Comparison of ENCODE assay signal across 17 cellular contexts in genomic region chr4:24722026-24722568, GRCh38.
DNase-seq lines count a peak whose midpoint lies in the region; TF ChIP-seq lines count a peak whose summit lies in the region.
"Had no signal": no experiment of that assay in that cellular context is flagged by ENCODE, and none has a peak within 500 bp of the region (broad histone marks: within the 10 kb centered on the region; RNA-seq: fewer than 3 reads in every experiment).

No MANE protein-coding gene starts in this region.

- no peak overlapping the region for H3K27ac Mint-ChIP-seq in endodermal cell

- no peak overlapping the region for H3K9ac ChIP-seq in endodermal cell (ENCODE audit: extremely low read depth, low read length, poor library complexity, severe bottlenecking)
- H3K9ac ChIP-seq: KMS-11 had no signal

- H3K36me3 ChIP-seq in endodermal cell (ENCODE audit: control insufficient read depth, insufficient read depth, low read length): no peaks in the 10 kb centered on the region

- H3K4me3 Mint-ChIP-seq in endodermal cell: no peak overlapping the region

- 92% methylated on average over 4 of the region's 4 CpGs; no CpG with 5 or more reads in 1 of the 2 experiments for WGBS in endodermal cell (ENCODE audit: insufficient coverage in 1 of 2, insufficient read length in 1 of 2), 2 experiments

- H3K27me3 Mint-ChIP-seq in endodermal cell (ENCODE audit: insufficient read depth): peaks cover 67% of the 10 kb centered on the region

- H3K4me1 ChIP-seq in endodermal cell (ENCODE audit: control insufficient read depth, insufficient read depth, low read length): no peaks in the 10 kb centered on the region

- H3K27me3 ChIP-seq in endodermal cell (ENCODE audit: control insufficient read depth, insufficient read depth, low read length, poor library complexity, severe bottlenecking): no peaks in the 10 kb centered on the region

- no peaks in the 10 kb centered on the region for H3K36me3 Mint-ChIP-seq in endodermal cell (ENCODE audit: low read depth)

- H3K4me3 ChIP-seq in GM12865 (ENCODE audit: low read depth, low read length) (no peak overlapping the region), endodermal cell (ENCODE audit: low read length) (no peak overlapping the region)
- H3K4me3 ChIP-seq: PC-9 had no signal

- H3K27ac ChIP-seq in endodermal cell (ENCODE audit: low read depth, low read length): no peak overlapping the region
- H3K27ac ChIP-seq: KMS-11, PC-9 had no signal

- no peaks in the 10 kb centered on the region for H3K9me3 Mint-ChIP-seq in endodermal cell

- DNase-seq in EH (ENCODE audit: low read depth) (peak; percentile 10), GM12865 (ENCODE audit: low read depth) (peak; percentile 2), NAMALWA (ENCODE audit: low spot score) (peak; percentile 3), endodermal cell (no peak), OCI-M2 (lab: John Stamatoyannopoulos, UW; ENCODE audit: unreplicated experiment) (no peak)
- DNase-seq in activated T-cell treated with anti-CD3 and anti-CD28 coated beads, Interleukin-2, amount 50 U/mL, for 48 hours: no peak
- DNase-seq in activated effector memory CD4-positive, alpha-beta T cell treated with anti-CD3 and anti-CD28 coated beads, Interleukin-2, amount 50 U/mL, for 16 hours: no peak
- DNase-seq: AML-193, DMS79, GDM1, H7, MM.1S, NCI-H1930, NCI-H345, NCI-H69, PC-9 had no signal

- H3K9me3 ChIP-seq in endodermal cell (ENCODE audit: control insufficient read depth, low read length): no peaks in the 10 kb centered on the region

- TF ChIP-seq CTCF in GM12865 (IDR thresholded peaks at IDR 0.05; ENCODE audit: insufficient read depth, low read depth, low read length, missing control alignments) (no peak), endodermal cell (conservative IDR thresholded peaks at IDR 0.05) (peak; percentile 43)

- H3K4me1 Mint-ChIP-seq in endodermal cell: peaks cover 11% of the 10 kb centered on the region

Comparison
In these comparisons a context has a peak if more than half of its experiments do, and no peak if none do; other contexts are left out.
1. DNase-seq: peak in EH (single experiment), GM12865 (single experiment) and NAMALWA (single experiment); none in endodermal cell (single experiment), activated T-cell treated with anti-CD3 and anti-CD28 coated beads, Interleukin-2, amount 50 U/mL, for 48 hours (0 of 2), activated effector memory CD4-positive, alpha-beta T cell treated with anti-CD3 and anti-CD28 coated beads, Interleukin-2, amount 50 U/mL, for 16 hours (single experiment) and OCI-M2 (single experiment).